ENCODE assay signal across 1 cellular context in the genomic region with DNA sequence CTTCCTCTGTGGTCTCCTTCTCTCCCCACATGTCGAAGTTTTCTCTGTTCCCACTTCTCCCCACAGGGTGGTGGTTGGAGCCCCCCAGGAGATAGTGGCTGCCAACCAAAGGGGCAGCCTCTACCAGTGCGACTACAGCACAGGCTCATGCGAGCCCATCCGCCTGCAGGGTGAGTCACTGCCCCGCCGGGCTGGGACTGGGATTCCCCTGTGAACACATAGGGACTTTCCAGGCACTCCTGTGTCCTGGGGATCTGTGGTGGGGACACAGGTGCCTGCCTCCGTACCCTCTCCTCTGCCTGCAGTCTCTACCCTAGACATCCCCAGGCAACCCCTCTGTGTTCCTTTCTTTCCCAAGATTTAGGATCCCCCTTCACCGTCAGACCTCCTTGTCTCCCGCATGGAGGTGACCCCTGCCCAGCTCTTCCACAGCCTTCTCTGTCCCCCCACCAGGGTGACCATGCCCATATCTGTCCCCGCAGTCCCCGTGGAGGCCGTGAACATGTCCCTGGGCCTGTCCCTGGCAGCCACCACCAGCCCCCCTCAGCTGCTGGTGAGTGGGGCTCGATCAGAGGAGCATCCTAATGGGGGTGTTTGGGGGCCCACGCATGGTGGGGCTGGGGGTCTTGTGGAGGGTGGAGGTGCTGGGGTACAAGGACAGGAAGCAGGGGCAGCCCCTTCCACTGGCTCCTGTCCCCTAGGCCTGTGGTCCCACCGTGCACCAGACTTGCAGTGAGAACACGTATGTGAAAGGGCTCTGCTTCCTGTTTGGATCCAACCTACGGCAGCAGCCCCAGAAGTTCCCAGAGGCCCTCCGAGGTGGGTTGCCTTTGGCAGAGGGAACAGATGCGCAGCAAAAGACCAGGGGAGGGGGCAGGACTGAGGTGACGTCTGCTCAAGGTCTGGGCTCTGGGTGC.
TF ChIP-seq lines count a peak whose summit lies in the region.

No MANE protein-coding gene starts in this region.

TF ChIP-seq in GM12878, 131 proteins besides CTCF, POLR2A, EP300 and RAD21 (continued from another document):
- TF ChIP-seq ZBTB4 (CRISPR knock-in tag; IDR thresholded peaks at IDR 0.05): no peak
- TF ChIP-seq NBN (IDR thresholded peaks at IDR 0.05): peak; percentile 71; the same call in 1 of the 2 replicates
- TF ChIP-seq SREBF2 (IDR thresholded peaks at IDR 0.05; ENCODE audit: low read length): no peak
- 0 out of 2 replicates have a peak, but pooled peaks have one; percentile 57 for TF ChIP-seq TCF12 (IDR thresholded peaks at IDR 0.05; ENCODE audit: low read depth, low read length)
- TF ChIP-seq NKRF (conservative IDR thresholded peaks at IDR 0.05): no peak
- TF ChIP-seq ZNF384 (IDR thresholded peaks at IDR 0.05; ENCODE audit: borderline replicate concordance, low read depth, low read length): no peak
- TF ChIP-seq ZNF622 (IDR thresholded peaks at IDR 0.05): no peak
- no peak for TF ChIP-seq PML (IDR thresholded peaks at IDR 0.05; ENCODE audit: low read length)
- TF ChIP-seq MYB (IDR thresholded peaks at IDR 0.05; ENCODE audit: borderline replicate concordance, low read depth, low read length): no peak
- no peak for TF ChIP-seq ETV6 (conservative IDR thresholded peaks at IDR 0.05 in 1 of 2, IDR thresholded peaks at IDR 0.05 in 1 of 2; ENCODE audit: borderline replicate concordance in 1 of 2, low read depth in 1 of 2)
- peak; percentile 44; the same call in 1 of the 2 replicates for TF ChIP-seq SPI1 (IDR thresholded peaks at IDR 0.05; ENCODE audit: borderline replicate concordance, insufficient read depth, low read depth, low read length)
- peak; percentile 63; the same call in 1 of the 2 replicates for TF ChIP-seq CREM (IDR thresholded peaks at IDR 0.05; ENCODE audit: low read depth)
- TF ChIP-seq, protein P1, sequence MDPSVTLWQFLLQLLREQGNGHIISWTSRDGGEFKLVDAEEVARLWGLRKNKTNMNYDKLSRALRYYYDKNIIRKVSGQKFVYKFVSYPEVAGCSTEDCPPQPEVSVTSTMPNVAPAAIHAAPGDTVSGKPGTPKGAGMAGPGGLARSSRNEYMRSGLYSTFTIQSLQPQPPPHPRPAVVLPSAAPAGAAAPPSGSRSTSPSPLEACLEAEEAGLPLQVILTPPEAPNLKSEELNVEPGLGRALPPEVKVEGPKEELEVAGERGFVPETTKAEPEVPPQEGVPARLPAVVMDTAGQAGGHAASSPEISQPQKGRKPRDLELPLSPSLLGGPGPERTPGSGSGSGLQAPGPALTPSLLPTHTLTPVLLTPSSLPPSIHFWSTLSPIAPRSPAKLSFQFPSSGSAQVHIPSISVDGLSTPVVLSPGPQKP (IDR thresholded peaks at IDR 0.05; ENCODE audit: low read depth, low read length): no peak
- peak; percentile 87 for TF ChIP-seq PAX5 (IDR thresholded peaks at IDR 0.05; ENCODE audit: borderline replicate concordance, low read depth, low read length)
- TF ChIP-seq, protein P2, sequence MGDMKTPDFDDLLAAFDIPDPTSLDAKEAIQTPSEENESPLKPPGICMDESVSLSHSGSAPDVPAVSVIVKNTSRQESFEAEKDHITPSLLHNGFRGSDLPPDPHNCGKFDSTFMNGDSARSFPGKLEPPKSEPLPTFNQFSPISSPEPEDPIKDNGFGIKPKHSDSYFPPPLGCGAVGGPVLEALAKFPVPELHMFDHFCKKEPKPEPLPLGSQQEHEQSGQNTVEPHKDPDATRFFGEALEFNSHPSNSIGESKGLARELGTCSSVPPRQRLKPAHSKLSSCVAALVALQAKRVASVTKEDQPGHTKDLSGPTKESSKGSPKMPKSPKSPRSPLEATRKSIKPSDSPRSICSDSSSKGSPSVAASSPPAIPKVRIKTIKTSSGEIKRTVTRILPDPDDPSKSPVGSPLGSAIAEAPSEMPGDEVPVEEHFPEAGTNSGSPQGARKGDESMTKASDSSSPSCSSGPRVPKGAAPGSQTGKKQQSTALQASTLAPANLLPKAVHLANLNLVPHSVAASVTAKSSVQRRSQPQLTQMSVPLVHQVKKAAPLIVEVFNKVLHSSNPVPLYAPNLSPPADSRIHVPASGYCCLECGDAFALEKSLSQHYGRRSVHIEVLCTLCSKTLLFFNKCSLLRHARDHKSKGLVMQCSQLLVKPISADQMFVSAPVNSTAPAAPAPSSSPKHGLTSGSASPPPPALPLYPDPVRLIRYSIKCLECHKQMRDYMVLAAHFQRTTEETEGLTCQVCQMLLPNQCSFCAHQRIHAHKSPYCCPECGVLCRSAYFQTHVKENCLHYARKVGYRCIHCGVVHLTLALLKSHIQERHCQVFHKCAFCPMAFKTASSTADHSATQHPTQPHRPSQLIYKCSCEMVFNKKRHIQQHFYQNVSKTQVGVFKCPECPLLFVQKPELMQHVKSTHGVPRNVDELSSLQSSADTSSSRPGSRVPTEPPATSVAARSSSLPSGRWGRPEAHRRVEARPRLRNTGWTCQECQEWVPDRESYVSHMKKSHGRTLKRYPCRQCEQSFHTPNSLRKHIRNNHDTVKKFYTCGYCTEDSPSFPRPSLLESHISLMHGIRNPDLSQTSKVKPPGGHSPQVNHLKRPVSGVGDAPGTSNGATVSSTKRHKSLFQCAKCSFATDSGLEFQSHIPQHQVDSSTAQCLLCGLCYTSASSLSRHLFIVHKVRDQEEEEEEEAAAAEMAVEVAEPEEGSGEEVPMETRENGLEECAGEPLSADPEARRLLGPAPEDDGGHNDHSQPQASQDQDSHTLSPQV (IDR thresholded peaks at IDR 0.05): no peak
- no peak for TF ChIP-seq ZSCAN29 (IDR thresholded peaks at IDR 0.05)
- no peak for TF ChIP-seq TCF3 (IDR thresholded peaks at IDR 0.05; ENCODE audit: borderline replicate concordance, insufficient read depth, low read depth, low read length)
- TF ChIP-seq, protein P3, sequence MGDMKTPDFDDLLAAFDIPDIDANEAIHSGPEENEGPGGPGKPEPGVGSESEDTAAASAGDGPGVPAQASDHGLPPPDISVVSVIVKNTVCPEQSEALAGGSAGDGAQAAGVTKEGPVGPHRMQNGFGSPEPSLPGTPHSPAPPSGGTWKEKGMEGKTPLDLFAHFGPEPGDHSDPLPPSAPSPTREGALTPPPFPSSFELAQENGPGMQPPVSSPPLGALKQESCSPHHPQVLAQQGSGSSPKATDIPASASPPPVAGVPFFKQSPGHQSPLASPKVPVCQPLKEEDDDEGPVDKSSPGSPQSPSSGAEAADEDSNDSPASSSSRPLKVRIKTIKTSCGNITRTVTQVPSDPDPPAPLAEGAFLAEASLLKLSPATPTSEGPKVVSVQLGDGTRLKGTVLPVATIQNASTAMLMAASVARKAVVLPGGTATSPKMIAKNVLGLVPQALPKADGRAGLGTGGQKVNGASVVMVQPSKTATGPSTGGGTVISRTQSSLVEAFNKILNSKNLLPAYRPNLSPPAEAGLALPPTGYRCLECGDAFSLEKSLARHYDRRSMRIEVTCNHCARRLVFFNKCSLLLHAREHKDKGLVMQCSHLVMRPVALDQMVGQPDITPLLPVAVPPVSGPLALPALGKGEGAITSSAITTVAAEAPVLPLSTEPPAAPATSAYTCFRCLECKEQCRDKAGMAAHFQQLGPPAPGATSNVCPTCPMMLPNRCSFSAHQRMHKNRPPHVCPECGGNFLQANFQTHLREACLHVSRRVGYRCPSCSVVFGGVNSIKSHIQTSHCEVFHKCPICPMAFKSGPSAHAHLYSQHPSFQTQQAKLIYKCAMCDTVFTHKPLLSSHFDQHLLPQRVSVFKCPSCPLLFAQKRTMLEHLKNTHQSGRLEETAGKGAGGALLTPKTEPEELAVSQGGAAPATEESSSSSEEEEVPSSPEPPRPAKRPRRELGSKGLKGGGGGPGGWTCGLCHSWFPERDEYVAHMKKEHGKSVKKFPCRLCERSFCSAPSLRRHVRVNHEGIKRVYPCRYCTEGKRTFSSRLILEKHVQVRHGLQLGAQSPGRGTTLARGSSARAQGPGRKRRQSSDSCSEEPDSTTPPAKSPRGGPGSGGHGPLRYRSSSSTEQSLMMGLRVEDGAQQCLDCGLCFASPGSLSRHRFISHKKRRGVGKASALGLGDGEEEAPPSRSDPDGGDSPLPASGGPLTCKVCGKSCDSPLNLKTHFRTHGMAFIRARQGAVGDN (IDR thresholded peaks at IDR 0.05): peak; percentile 49
TF ChIP-seq in GM12878: peak in this region for 39.
